Comparison of ENCODE assay signal across 17 cellular contexts in genomic region chr5:104018299-104018698, GRCh38.
"Had no signal": no experiment of that assay in that cellular context is flagged by ENCODE, and none has a peak within 500 bp of the region (broad histone marks: within the 10 kb centered on the region; RNA-seq: fewer than 3 reads in every experiment).

No MANE protein-coding gene starts in this region.

- H3K4me2 ChIP-seq: smooth muscle cell had no signal

- H3K4me1 ChIP-seq: lower lobe of right lung, right atrium auricular region, suprapubic skin had no signal

- H3K27ac ChIP-seq: dorsolateral prefrontal cortex, lower lobe of right lung, right atrium auricular region, suprapubic skin, WERI-Rb-1 had no signal

- DNase-seq: activated CD4-positive, alpha-beta memory T cell treated with anti-CD3 and anti-CD28 coated beads for 36 hours; activated CD4-positive, alpha-beta T cell treated with anti-CD3 and anti-CD28 coated beads for 36 hours; activated CD8-positive, alpha-beta memory T cell treated with anti-CD3 and anti-CD28 coated beads, Interleukin-2, amount 10 ng/mL, durations not matched to agents 7 days and 5 days; activated naive CD4-positive, alpha-beta T cell treated with anti-CD3 and anti-CD28 coated beads, Interleukin-2, amount 10 ng/mL, durations not matched to agents 7 days and 5 days; activated T-cell treated with anti-CD3 and anti-CD28 coated beads, Interleukin-2, amount 50 U/mL, for 1 hour; dorsolateral prefrontal cortex; erythroblast; left colon; lower lobe of right lung; nephron progenitor cell; occipital lobe; trophoblast cell; WERI-Rb-1 had no signal

- H3K4me3 ChIP-seq: dorsolateral prefrontal cortex, lower lobe of right lung, right atrium auricular region, smooth muscle cell, suprapubic skin had no signal

- ATAC-seq: activated CD4-positive, alpha-beta T cell treated with anti-CD3 and anti-CD28 coated beads for 36 hours; activated CD8-positive, alpha-beta memory T cell treated with anti-CD3 and anti-CD28 coated beads, Interleukin-2, amount 10 ng/mL, durations not matched to agents 7 days and 5 days; left colon; lower lobe of right lung had no signal

- H3K36me3 ChIP-seq: lower lobe of right lung, right atrium auricular region, suprapubic skin, WERI-Rb-1 had no signal

- H3K27me3 ChIP-seq: dorsolateral prefrontal cortex, right atrium auricular region, suprapubic skin had no signal

- FAIRE-seq: islet of Langerhans had no signal
